ENCODE assay signal across 9 cellular contexts in genomic region chr5:178520851-178521250, GRCh38.
"Had no signal": no experiment of that assay in that cellular context is flagged by ENCODE, and none has a peak within 500 bp of the region (broad histone marks: within the 10 kb centered on the region; RNA-seq: fewer than 3 reads in every experiment).

No MANE protein-coding gene starts in this region.

- H3K4me3 ChIP-seq: GM23248, GM23338, HAP-1 had no signal

- H3K4me3 Mint-ChIP-seq: GM23338, H9, HFFc6 had no signal

- H3K4me1 ChIP-seq: HAP-1 had no signal

- ATAC-seq: GM23338, HCT116 had no signal

- H3K36me3 ChIP-seq: HAP-1 had no signal

- H3K4me2 ChIP-seq: GM23338 had no signal

- H2AFZ ChIP-seq: GM23248, GM23338 had no signal

- H3K27ac Mint-ChIP-seq: GM23338, H9, HFFc6 had no signal

- H3K9me3 ChIP-seq: HAP-1 had no signal

- DNase-seq: GM23248, GOT3, H7, H9, HCEC 1CT, HFFc6 had no signal

- H3K9ac ChIP-seq: GM23248 had no signal

- H3K27ac ChIP-seq: GM23248 had no signal
